ENCODE assay signal across 1 cellular context in the genomic region with DNA sequence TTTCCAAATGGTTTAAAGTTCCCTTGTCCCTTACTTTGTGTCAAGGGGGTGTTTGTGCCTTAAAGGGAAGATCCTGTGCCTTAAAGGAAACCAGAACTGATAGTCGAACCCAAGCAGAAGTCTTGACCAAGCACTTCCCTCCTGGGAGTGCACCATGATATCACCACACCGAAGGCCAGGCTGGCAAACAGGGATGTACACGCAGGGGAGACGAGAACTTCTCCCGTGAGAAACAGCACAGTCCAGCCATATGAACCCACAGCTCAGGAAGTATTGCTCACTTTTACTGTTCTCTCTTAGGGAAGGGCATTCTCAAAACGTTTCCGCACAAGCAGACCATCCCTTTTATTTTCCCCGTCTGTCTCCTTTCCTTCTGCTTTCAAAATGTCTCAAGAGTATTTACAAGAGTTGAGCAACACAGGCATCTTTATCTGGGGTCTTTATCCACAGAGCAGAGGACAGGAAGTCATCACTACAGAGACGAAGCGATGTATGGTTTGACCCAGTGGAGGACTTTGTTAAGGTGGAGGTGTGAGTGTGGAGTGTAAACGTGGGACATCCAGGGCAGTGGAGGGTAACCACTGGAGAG.
TF ChIP-seq lines count a peak whose summit lies in the region.

No MANE protein-coding gene starts in this region.

TF ChIP-seq in IMR-90, 13 proteins besides CTCF, POLR2A, EP300 and RAD21 (continued from another document):
- no peak for TF ChIP-seq USF2 (IDR thresholded peaks at IDR 0.05; ENCODE audit: low read depth, low read length)
- TF ChIP-seq BHLHE40 (IDR thresholded peaks at IDR 0.05; ENCODE audit: low read depth, low read length): no peak
- no peak for TF ChIP-seq MXI1 (IDR thresholded peaks at IDR 0.05; ENCODE audit: borderline replicate concordance, low read depth, low read length)
- TF ChIP-seq, protein P1, sequence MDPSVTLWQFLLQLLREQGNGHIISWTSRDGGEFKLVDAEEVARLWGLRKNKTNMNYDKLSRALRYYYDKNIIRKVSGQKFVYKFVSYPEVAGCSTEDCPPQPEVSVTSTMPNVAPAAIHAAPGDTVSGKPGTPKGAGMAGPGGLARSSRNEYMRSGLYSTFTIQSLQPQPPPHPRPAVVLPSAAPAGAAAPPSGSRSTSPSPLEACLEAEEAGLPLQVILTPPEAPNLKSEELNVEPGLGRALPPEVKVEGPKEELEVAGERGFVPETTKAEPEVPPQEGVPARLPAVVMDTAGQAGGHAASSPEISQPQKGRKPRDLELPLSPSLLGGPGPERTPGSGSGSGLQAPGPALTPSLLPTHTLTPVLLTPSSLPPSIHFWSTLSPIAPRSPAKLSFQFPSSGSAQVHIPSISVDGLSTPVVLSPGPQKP (IDR thresholded peaks at IDR 0.05; ENCODE audit: borderline replicate concordance, low read depth, low read length): no peak
